Comparison of ENCODE assay signal across 10 cellular contexts in the genomic region with DNA sequence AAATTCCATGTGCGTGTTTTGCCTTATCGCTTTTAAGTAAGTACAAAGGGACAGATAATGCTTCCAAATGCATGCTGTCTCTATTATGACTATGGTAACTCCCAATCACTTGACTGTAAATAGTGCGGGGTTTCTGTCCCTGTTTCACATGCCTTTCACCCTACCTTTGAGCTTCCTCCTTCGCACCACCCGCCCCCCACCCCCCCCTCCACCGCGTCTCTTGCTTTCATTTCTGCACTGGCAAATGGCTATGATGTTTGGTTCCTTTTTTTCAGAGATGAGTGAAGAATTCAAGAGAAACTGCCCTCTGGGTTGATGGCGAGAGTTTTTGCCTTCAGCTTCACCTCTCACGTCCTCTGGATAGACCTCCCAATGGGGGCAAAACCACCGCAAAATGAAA. TPM values are rescaled to one million over a fixed set of nuclear protein-coding genes. Genes with fewer than 3 reads are reported as not detected.
DNase-seq lines count a peak whose midpoint lies in the region; ATAC-seq and TF ChIP-seq lines count a peak whose summit lies in the region.
"Had no signal": no experiment of that assay in that cellular context is flagged by ENCODE, and none has a peak within 500 bp of the region (broad histone marks: within the 10 kb centered on the region; RNA-seq: fewer than 3 reads in every experiment).

No MANE protein-coding gene starts in this region.

- POLR2A ChIA-PET in activated CD8-positive, alpha-beta T cell treated with anti-CD3 and anti-CD28 coated beads for 36 hours (lab: Charles Lee) = interaction anchor here (0.6 kb wide), 1 partner anchor 105 kb away, joined by 4 read pairs; no protein-coding TSS in a partner anchor

- no peaks in the 10 kb centered on the region for H3K4me1 ChIP-seq in mucosa of descending colon (ENCODE audit: low read depth)
- H3K4me1 ChIP-seq: gastrocnemius medialis had no signal

- intact Hi-C loops in CD14-positive monocyte (cut with micrococcal nuclease) = no loop called here
- intact Hi-C loops in activated CD8-positive, alpha-beta T cell treated with anti-CD3 and anti-CD28 coated beads for 36 hours (cut with micrococcal nuclease) = no loop called here
- intact Hi-C loops in mucosa of descending colon (cut with DNase I, micrococcal nuclease) = no loop called here
- intact Hi-C loops in left ventricle myocardium superior (cut with micrococcal nuclease) = no loop called here

- no peaks in the 10 kb centered on the region for H3K9me3 ChIP-seq in mucosa of descending colon
- H3K9me3 ChIP-seq: gastrocnemius medialis had no signal

- TF ChIP-seq CTCF in CD14-positive monocyte (IDR thresholded peaks at IDR 0.05) (no peak), mucosa of descending colon (IDR thresholded peaks at IDR 0.05) (no peak)
- TF ChIP-seq CTCF in activated CD8-positive, alpha-beta T cell treated with anti-CD3 and anti-CD28 coated beads for 36 hours (IDR thresholded peaks at IDR 0.05) = no peak

- CTCF ChIA-PET in activated CD8-positive, alpha-beta T cell treated with anti-CD3 and anti-CD28 coated beads for 36 hours (lab: Charles Lee) = interaction anchor here (0.7 to 1.1 kb wide), 3 partner anchors 36 to 520 kb away, joined by 3 read pairs; no protein-coding TSS in a partner anchor

- no peak overlapping the region for H3K4me3 ChIP-seq in mucosa of descending colon

- H3K36me3 ChIP-seq in mucosa of descending colon (ENCODE audit: low read depth) = no peaks in the 10 kb centered on the region
- H3K36me3 ChIP-seq: gastrocnemius medialis had no signal

- H3K4me1 Mint-ChIP-seq in CD14-positive monocyte = peaks cover 4% of the 10 kb centered on the region
- H3K4me1 Mint-ChIP-seq in activated CD8-positive, alpha-beta T cell treated with anti-CD3 and anti-CD28 coated beads for 36 hours (ENCODE audit: low read depth) = peaks cover 30% of the 10 kb centered on the region

- ATAC-seq in GM21423 (IDR thresholded peaks at IDR 0.05; ENCODE audit: unreplicated experiment) = peak; percentile 52
- peak; percentile 74 for ATAC-seq in activated CD8-positive, alpha-beta T cell treated with anti-CD3 and anti-CD28 coated beads for 36 hours
- peak; percentile 34 for ATAC-seq in mucosa of descending colon
- ATAC-seq in left ventricle myocardium superior = no peak
- ATAC-seq in GM18873 (IDR thresholded peaks at IDR 0.05; ENCODE audit: low FRiP score, unreplicated experiment) = no peak
- ATAC-seq: gastrocnemius medialis had no signal

- H3K4me3 Mint-ChIP-seq in CD14-positive monocyte = peak overlapping the region; percentile 39 to 76
- H3K4me3 Mint-ChIP-seq in activated CD8-positive, alpha-beta T cell treated with anti-CD3 and anti-CD28 coated beads for 36 hours = peak overlapping the region; percentile 64

- DNase-seq in CD14-positive monocyte (ENCODE audit: low spot score) (no peak), mucosa of descending colon (no peak), left ventricle myocardium superior (no peak), NCI-H526 treated with DMSO at 0.1 percent for 48 hours (lab: John Stamatoyannopoulos, UW) (no peak), GF-D8 (lab: John Stamatoyannopoulos, UW) (no peak)
- no peak for DNase-seq in activated CD8-positive, alpha-beta T cell treated with anti-CD3 and anti-CD28 coated beads for 36 hours
- DNase-seq: activated CD4-positive, alpha-beta T cell treated with anti-CD3 and anti-CD28 coated beads, Interleukin-2, amount 50 U/mL, for 1 hour; gastrocnemius medialis had no signal

- no peaks in the 10 kb centered on the region for H3K36me3 Mint-ChIP-seq in CD14-positive monocyte
- H3K36me3 Mint-ChIP-seq in activated CD8-positive, alpha-beta T cell treated with anti-CD3 and anti-CD28 coated beads for 36 hours (ENCODE audit: low read depth) = no peaks in the 10 kb centered on the region

- peaks cover 3 to 14% (median 7%) of the 10 kb centered on the region in 3 donors for H3K27me3 Mint-ChIP-seq in CD14-positive monocyte (ENCODE audit: low read depth in 3 of 3)
- H3K27me3 Mint-ChIP-seq in activated CD8-positive, alpha-beta T cell treated with anti-CD3 and anti-CD28 coated beads for 36 hours = no peaks in the 10 kb centered on the region

- no peak overlapping the region for H3K27ac Mint-ChIP-seq in CD14-positive monocyte
- peak overlapping the region; percentile 55 for H3K27ac Mint-ChIP-seq in activated CD8-positive, alpha-beta T cell treated with anti-CD3 and anti-CD28 coated beads for 36 hours

- peaks cover 2 to 14% (median 8%) of the 10 kb centered on the region in 7 donors for H3K9me3 Mint-ChIP-seq in CD14-positive monocyte
- H3K9me3 Mint-ChIP-seq in activated CD8-positive, alpha-beta T cell treated with anti-CD3 and anti-CD28 coated beads for 36 hours = peaks cover 2% of the 10 kb centered on the region

RNA-seq across cellular contexts. Expression of a gene that starts 25.0 kb away (rescaled TPM):
- not detected for polyA plus RNA-seq in CD14-positive monocyte
- not detected for total RNA-seq in activated CD8-positive, alpha-beta T cell treated with anti-CD3 and anti-CD28 coated beads for 36 hours
- not detected for total RNA-seq in mucosa of descending colon
- total RNA-seq in left ventricle myocardium superior = not detected

Comparison
In these comparisons a context has a peak if more than half of its experiments do, and no peak if none do; other contexts are left out.
1. ATAC-seq: peak in GM21423 (single experiment), activated CD8-positive, alpha-beta T cell treated with anti-CD3 and anti-CD28 coated beads for 36 hours (single experiment) and mucosa of descending colon (single experiment); none in left ventricle myocardium superior (single experiment) and GM18873 (single experiment).